ENCODE assay signal across 13 cellular contexts in genomic region chr1:168488153-168488552, GRCh38. TPM values are rescaled to one million over a fixed set of nuclear protein-coding genes. Genes with fewer than 3 reads are reported as not detected.
DNase-seq lines count a peak whose midpoint lies in the region; ATAC-seq and TF ChIP-seq lines count a peak whose summit lies in the region.
"Had no signal": no experiment of that assay in that cellular context is flagged by ENCODE, and none has a peak within 500 bp of the region (broad histone marks: within the 10 kb centered on the region; RNA-seq: fewer than 3 reads in every experiment).

No MANE protein-coding gene starts in this region.

- H3K27ac ChIP-seq in SK-N-SH (ENCODE audit: low read depth in 2 of 2, low read length in 1 of 2) = peak overlapping the region; percentile 17 to 95; a peak in 3 of 4 replicates
- H3K27ac ChIP-seq: BLaER1 treated with 17β-estradiol and CSF1 and Interleukin-3, amounts not matched to agents 10 nM and 100 nM; VCaP had no signal

- H3K9me2 ChIP-seq in SK-N-SH = no peaks in the 10 kb centered on the region

- peak; percentile 79 for ATAC-seq in Right ventricle myocardium inferior
- peak; percentile 44 to 50 for ATAC-seq in left cardiac atrium
- ATAC-seq in GM18907 (IDR thresholded peaks at IDR 0.05; ENCODE audit: unreplicated experiment) = no peak
- ATAC-seq: left colon had no signal

- DNase-seq in Right ventricle myocardium inferior (ENCODE audit: missing footprints) (no peak), cardiac septum (ENCODE audit: low spot score) (no peak), SK-N-SH (no peak), left cardiac atrium (peak; percentile 52), NOMO-1 treated with DMSO at 0.1 percent for 48 hours (lab: John Stamatoyannopoulos, UW; ENCODE audit: unreplicated experiment) (no peak), T-helper 1 cell (no peak), GDM1 (lab: John Stamatoyannopoulos, UW) (no peak)
- DNase-seq: effector CD4-positive, alpha-beta T cell; NCI-H82 had no signal

- intact Hi-C loops in Right ventricle myocardium inferior (cut with DNase I) (no loop called here), cardiac septum (cut with DNase I) (no loop called here), left cardiac atrium (cut with DNase I) (no loop called here)

- no peak for TF ChIP-seq CTCF in SK-N-SH (IDR thresholded peaks at IDR 0.05)

- no peak overlapping the region for H3K4me2 ChIP-seq in SK-N-SH

- CTCF ChIA-PET in SK-N-SH (lab: Yijun Ruan, JAX) = no interaction called here

- TF ChIP-seq RAD21 in SK-N-SH (IDR thresholded peaks at IDR 0.05; ENCODE audit: low read length) = no peak

- POLR2A ChIA-PET in SK-N-SH (lab: Yijun Ruan, JAX) = no interaction called here

- H3K9ac ChIP-seq in SK-N-SH = no peak overlapping the region
- H3K9ac ChIP-seq: BLaER1 treated with 17β-estradiol and CSF1 and Interleukin-3, amounts not matched to agents 10 nM and 100 nM had no signal

- no peaks in the 10 kb centered on the region for H3F3A ChIP-seq in SK-N-SH (replicated peaks; ENCODE audit: insufficient read depth)

- no peaks in the 10 kb centered on the region for H4K20me1 ChIP-seq in SK-N-SH (ENCODE audit: insufficient read depth)
- H4K20me1 ChIP-seq: BLaER1 treated with 17β-estradiol and CSF1 and Interleukin-3, amounts not matched to agents 10 nM and 100 nM had no signal

- H2AFZ ChIP-seq in SK-N-SH (ENCODE audit: low read depth) = no peak overlapping the region

- H3K4me3 ChIP-seq in SK-N-SH (ENCODE audit: low read depth in 2 of 2, low read length in 1 of 2) = no peak overlapping the region
- H3K4me3 ChIP-seq: BLaER1 treated with 17β-estradiol and CSF1 and Interleukin-3, amounts not matched to agents 10 nM and 100 nM had no signal

- no peaks in the 10 kb centered on the region for H3K27me3 ChIP-seq in SK-N-SH (ENCODE audit: insufficient read depth)
- H3K27me3 ChIP-seq: BLaER1 treated with 17β-estradiol and CSF1 and Interleukin-3, amounts not matched to agents 10 nM and 100 nM had no signal

- H3K9me3 ChIP-seq in SK-N-SH = no peaks in the 10 kb centered on the region

- 13% methylated on average over 1 of the region's 1 CpG for WGBS in SK-N-SH (ENCODE audit: low lambda C conversion rate)

- H3K4me1 ChIP-seq in SK-N-SH (ENCODE audit: control insufficient read depth in 1 of 2, insufficient read depth in 2 of 2, low read depth in 1 of 2, low read length in 1 of 2) = peaks cover 5 to 7% of the 10 kb centered on the region in 2 experiments; a peak in 2 of 4 replicates

- no peaks in the 10 kb centered on the region for H3K79me2 ChIP-seq in SK-N-SH (ENCODE audit: insufficient read depth)

- H3K36me3 ChIP-seq in SK-N-SH (replicated peaks in 1 of 2; ENCODE audit: control insufficient read depth in 1 of 2, insufficient read depth in 2 of 2, low read length in 1 of 2) = no peaks in the 10 kb centered on the region
- H3K36me3 ChIP-seq: BLaER1 treated with 17β-estradiol and CSF1 and Interleukin-3, amounts not matched to agents 10 nM and 100 nM had no signal

- TF ChIP-seq EP300 in SK-N-SH (IDR thresholded peaks at IDR 0.05; ENCODE audit: borderline replicate concordance in 1 of 2, low read depth in 1 of 2, low read length in 1 of 2) = no peak

TF ChIP-seq in SK-N-SH, 30 proteins besides CTCF, POLR2A, EP300 and RAD21:
- no peak for TF ChIP-seq RCOR1 (IDR thresholded peaks at IDR 0.05; ENCODE audit: low read length)
- TF ChIP-seq YY1 (IDR thresholded peaks at IDR 0.05; ENCODE audit: low read depth) = no peak
- TF ChIP-seq TAF1 (IDR thresholded peaks at IDR 0.05; ENCODE audit: borderline replicate concordance, low read depth, low read length) = no peak
- no peak for TF ChIP-seq IRF3 (IDR thresholded peaks at IDR 0.05; ENCODE audit: low read depth, low read length)
- peak; percentile 63 for TF ChIP-seq TCF12 (IDR thresholded peaks at IDR 0.05)
- no peak for TF ChIP-seq RXRA (IDR thresholded peaks at IDR 0.05; ENCODE audit: borderline replicate concordance, low read depth)
- TF ChIP-seq MEF2A (IDR thresholded peaks at IDR 0.05; ENCODE audit: borderline replicate concordance, low read depth) = no peak
- no peak for TF ChIP-seq RFX5 (IDR thresholded peaks at IDR 0.05; ENCODE audit: low read length)
- TF ChIP-seq EZH2phosphoT487 (IDR thresholded peaks at IDR 0.05; ENCODE audit: borderline replicate concordance, low read depth) = no peak
- no peak for TF ChIP-seq POLR2AphosphoS5 (IDR thresholded peaks at IDR 0.05; ENCODE audit: low read depth, low read length)
- TF ChIP-seq SMC3 (IDR thresholded peaks at IDR 0.05; ENCODE audit: low read depth, low read length) = no peak
- TF ChIP-seq GATA2 (CRISPR knock-in tag; IDR thresholded peaks at IDR 0.05) = no peak
- TF ChIP-seq, protein P1, sequence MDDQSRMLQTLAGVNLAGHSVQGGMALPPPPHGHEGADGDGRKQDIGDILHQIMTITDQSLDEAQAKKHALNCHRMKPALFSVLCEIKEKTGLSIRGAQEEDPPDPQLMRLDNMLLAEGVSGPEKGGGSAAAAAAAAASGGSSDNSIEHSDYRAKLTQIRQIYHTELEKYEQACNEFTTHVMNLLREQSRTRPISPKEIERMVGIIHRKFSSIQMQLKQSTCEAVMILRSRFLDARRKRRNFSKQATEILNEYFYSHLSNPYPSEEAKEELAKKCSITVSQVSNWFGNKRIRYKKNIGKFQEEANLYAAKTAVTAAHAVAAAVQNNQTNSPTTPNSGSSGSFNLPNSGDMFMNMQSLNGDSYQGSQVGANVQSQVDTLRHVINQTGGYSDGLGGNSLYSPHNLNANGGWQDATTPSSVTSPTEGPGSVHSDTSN (IDR thresholded peaks at IDR 0.05) = peak; percentile 47
- TF ChIP-seq, protein P2, sequence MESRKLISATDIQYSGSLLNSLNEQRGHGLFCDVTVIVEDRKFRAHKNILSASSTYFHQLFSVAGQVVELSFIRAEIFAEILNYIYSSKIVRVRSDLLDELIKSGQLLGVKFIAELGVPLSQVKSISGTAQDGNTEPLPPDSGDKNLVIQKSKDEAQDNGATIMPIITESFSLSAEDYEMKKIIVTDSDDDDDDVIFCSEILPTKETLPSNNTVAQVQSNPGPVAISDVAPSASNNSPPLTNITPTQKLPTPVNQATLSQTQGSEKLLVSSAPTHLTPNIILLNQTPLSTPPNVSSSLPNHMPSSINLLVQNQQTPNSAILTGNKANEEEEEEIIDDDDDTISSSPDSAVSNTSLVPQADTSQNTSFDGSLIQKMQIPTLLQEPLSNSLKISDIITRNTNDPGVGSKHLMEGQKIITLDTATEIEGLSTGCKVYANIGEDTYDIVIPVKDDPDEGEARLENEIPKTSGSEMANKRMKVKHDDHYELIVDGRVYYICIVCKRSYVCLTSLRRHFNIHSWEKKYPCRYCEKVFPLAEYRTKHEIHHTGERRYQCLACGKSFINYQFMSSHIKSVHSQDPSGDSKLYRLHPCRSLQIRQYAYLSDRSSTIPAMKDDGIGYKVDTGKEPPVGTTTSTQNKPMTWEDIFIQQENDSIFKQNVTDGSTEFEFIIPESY (IDR thresholded peaks at IDR 0.05; ENCODE audit: borderline replicate concordance, low read depth) = no peak
- TF ChIP-seq, protein P3, sequence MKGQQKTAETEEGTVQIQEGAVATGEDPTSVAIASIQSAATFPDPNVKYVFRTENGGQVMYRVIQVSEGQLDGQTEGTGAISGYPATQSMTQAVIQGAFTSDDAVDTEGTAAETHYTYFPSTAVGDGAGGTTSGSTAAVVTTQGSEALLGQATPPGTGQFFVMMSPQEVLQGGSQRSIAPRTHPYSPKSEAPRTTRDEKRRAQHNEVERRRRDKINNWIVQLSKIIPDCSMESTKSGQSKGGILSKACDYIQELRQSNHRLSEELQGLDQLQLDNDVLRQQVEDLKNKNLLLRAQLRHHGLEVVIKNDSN (IDR thresholded peaks at IDR 0.05; ENCODE audit: borderline replicate concordance, low read depth) = no peak
- no peak for TF ChIP-seq GABPA (IDR thresholded peaks at IDR 0.05; ENCODE audit: low read depth)
- peak; percentile 67 for TF ChIP-seq NFIC (IDR thresholded peaks at IDR 0.05; ENCODE audit: borderline replicate concordance)

RNA-seq across cellular contexts. Expression of gene XCL2, which starts 55.6 kb away (rescaled TPM):
- total RNA-seq in Right ventricle myocardium inferior (not detected), cardiac septum (not detected), left cardiac atrium (1 to 10 TPM in 1 of 2 donors, not detected in 1; 1.3 TPM)
- polyA plus RNA-seq in SK-N-SH (2012; rRNA removed) = not detected in 2 replicates
- polyA plus RNA-seq in SK-N-SH (2012; cell fraction: cytosol; rRNA removed) = not detected in 2 replicates
- polyA plus RNA-seq in SK-N-SH (2012; cell fraction: nucleus; rRNA removed) = not detected in 2 replicates
